ENCODE assay signal across 1 cellular context in the genomic region with DNA sequence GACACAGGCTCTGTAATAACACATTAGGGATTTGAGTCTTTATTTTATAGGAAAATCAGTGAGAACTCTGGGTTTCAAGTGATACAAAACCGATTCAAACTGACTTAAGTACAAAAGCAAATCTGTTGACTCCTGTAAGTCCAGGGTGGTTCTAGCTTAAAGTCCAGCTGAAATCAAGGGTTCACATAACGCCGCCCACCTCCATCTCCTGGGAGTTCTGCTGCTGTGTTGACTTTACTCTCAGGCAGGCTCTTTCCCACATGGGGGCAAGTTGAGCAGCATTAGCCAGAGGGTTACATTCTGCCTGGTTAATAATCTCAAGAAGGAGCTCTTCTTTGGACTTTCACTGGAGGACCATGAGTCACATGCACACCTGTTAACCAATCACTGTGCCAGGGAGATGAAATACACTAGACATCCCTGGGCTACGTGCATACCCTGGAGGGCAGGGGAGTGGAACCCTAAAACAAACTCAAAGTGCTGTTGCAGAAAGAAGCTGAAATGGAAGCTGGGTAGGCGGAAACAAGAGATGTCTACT.
TF ChIP-seq lines count a peak whose summit lies in the region.

No MANE protein-coding gene starts in this region.

TF ChIP-seq in H1, 55 proteins besides CTCF, POLR2A, EP300 and RAD21:
- no peak for TF ChIP-seq RNF2 (IDR thresholded peaks at IDR 0.05; ENCODE audit: borderline replicate concordance, low read depth, low read length, missing control alignments, poor library complexity, severe bottlenecking)
